In genomic region chr16:22659933-22660332, GRCh38 we compare ENCODE assay signal across 1 cellular context.
TF ChIP-seq lines count a peak whose summit lies in the region.

No MANE protein-coding gene starts in this region.

TF ChIP-seq in HepG2, 621 proteins besides CTCF, POLR2A, EP300 and RAD21:
- TF ChIP-seq ZBTB40 (IDR thresholded peaks at IDR 0.05) (peak; percentile 67), ZBTB40 (CRISPR knock-in tag; IDR thresholded peaks at IDR 0.05) (peak; percentile 97), SNAPC5 (CRISPR knock-in tag; IDR thresholded peaks at IDR 0.05; ENCODE audit: borderline replicate concordance) (no peak), CHD4 (IDR thresholded peaks at IDR 0.05; ENCODE audit: borderline replicate concordance, low read length) (no peak), ZMYM2 (CRISPR knock-in tag; IDR thresholded peaks at IDR 0.05) (no peak), PRMT3 (CRISPR knock-in tag; IDR thresholded peaks at IDR 0.05; ENCODE audit: borderline replicate concordance, low read depth) (no peak)
